13 cellular contexts compared by ENCODE assay signal in the genomic region with DNA sequence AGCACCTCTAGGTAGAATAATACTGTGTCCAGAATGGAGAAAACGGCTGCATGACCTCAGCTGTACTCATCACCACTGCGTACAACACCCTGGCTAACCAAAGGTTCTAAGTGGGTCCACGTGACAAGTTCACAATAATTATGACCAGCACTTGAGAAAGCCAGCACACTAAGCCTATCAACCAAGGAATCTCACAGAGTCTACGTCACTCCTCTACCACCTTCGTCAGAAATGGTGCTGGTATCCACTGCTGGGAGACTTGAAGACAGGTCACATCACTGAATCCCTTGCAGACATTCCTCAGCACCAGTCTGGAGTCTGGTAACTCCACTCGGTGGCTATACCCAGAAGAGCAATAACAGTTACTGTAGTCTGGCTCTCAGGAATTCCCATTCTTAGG. TPM values are rescaled to one million over a fixed set of nuclear protein-coding genes. Genes with fewer than 3 reads are reported as not detected.
A peak's percentile ranks its signal among the peaks of the same experiment; 100 is the strongest.
DNase-seq lines count a peak whose midpoint lies in the region; ATAC-seq, FAIRE-seq and TF ChIP-seq lines count a peak whose summit lies in the region.
"Had no signal": no experiment of that assay in that cellular context is flagged by ENCODE, and none has a peak within 500 bp of the region (broad histone marks: within the 10 kb centered on the region; RNA-seq: fewer than 3 reads in every experiment).

No MANE protein-coding gene starts in this region.

- ATAC-seq in HCT116: peak; percentile 38; the same call in 1 of the 2 replicates
- ATAC-seq in GM12878: peak; percentile 27; the same call in 2 of the 3 replicates
- no peak for ATAC-seq in effector memory CD8-positive, alpha-beta T cell (replicated peaks)

- peaks cover 4% of the 10 kb centered on the region for H3K36me3 Mint-ChIP-seq in effector memory CD8-positive, alpha-beta T cell (ENCODE audit: insufficient read depth)
- H3K36me3 Mint-ChIP-seq: CD4-positive, CD25-positive, alpha-beta regulatory T cell had no signal

- TF ChIP-seq POLR2A in HCT116 (IDR thresholded peaks at IDR 0.05; ENCODE audit: borderline replicate concordance, extremely low read depth, insufficient read depth, insufficient read length) (no peak), GM12878 (IDR thresholded peaks at IDR 0.05; ENCODE audit: low read depth, low read length) (no peak)

- H3K9me2 ChIP-seq in HCT116 (ENCODE audit: insufficient read depth): no peaks in the 10 kb centered on the region

- no peak; the same call in 1 of the 2 replicates for TF ChIP-seq RAD21 in HCT116 (IDR thresholded peaks at IDR 0.05; ENCODE audit: low read depth)
- TF ChIP-seq RAD21 in GM12878 (IDR thresholded peaks at IDR 0.05; ENCODE audit: insufficient read depth, low read depth, low read length): no peak

- H3K4me1 ChIP-seq in HCT116 (ENCODE audit: control insufficient read depth in 1 of 2, insufficient read depth in 2 of 2, low read length in 2 of 2) (peaks cover 4 to 13% of the 10 kb centered on the region in 2 experiments; a peak in 2 of 4 replicates), GM12878 (ENCODE audit: control insufficient read depth, insufficient read depth, low read length) (no peaks in the 10 kb centered on the region), smooth muscle cell (ENCODE audit: low read depth) (no peaks in the 10 kb centered on the region)
- H3K4me1 ChIP-seq: Caco-2, SJSA1 had no signal

- no peaks in the 10 kb centered on the region for H3K4me1 Mint-ChIP-seq in effector memory CD8-positive, alpha-beta T cell (ENCODE audit: low read depth in 2 of 2)
- H3K4me1 Mint-ChIP-seq: B cell had no signal

- FAIRE-seq in GM12878 (lab: Jason Lieb, UNC): no peak

- H3K9me3 ChIP-seq in HCT116 (ENCODE audit: control insufficient read depth in 1 of 2, insufficient read depth in 1 of 2, low read depth in 1 of 2, low read length in 2 of 2) (no peaks in the 10 kb centered on the region), GM12878 (replicated peaks; ENCODE audit: control insufficient read depth, insufficient read depth, low read length) (no peaks in the 10 kb centered on the region), smooth muscle cell (replicated peaks; ENCODE audit: low read depth) (peaks cover 7% of the 10 kb centered on the region)
- H3K9me3 ChIP-seq: Caco-2, SJSA1 had no signal

- H3K4me3 ChIP-seq in HCT116 (replicated peaks in 1 of 2; ENCODE audit: low read depth in 1 of 2, low read length in 2 of 2) (no peak overlapping the region), GM12878 (no peak overlapping the region), smooth muscle cell (no peak overlapping the region)
- H3K4me3 ChIP-seq: SJSA1 had no signal

- H3K4me2 ChIP-seq in HCT116 (ENCODE audit: low read length) (no peak overlapping the region), GM12878 (ENCODE audit: control insufficient read depth, insufficient read depth) (no peak overlapping the region), smooth muscle cell (no peak overlapping the region)
- H3K4me2 ChIP-seq: KMS-11 had no signal

- H3K79me2 ChIP-seq in HCT116 (ENCODE audit: insufficient read depth, low read length) (no peaks in the 10 kb centered on the region), GM12878 (ENCODE audit: control insufficient read depth, insufficient read depth, low read length) (no peaks in the 10 kb centered on the region), smooth muscle cell (ENCODE audit: low read depth) (peaks cover 30% of the 10 kb centered on the region)

- intact Hi-C loops in HCT116 (cut with micrococcal nuclease): no loop called here
- intact Hi-C loops in GM12878 (cut with micrococcal nuclease; ENCODE audit: unreplicated experiment): no loop called here

- 24% methylated on average over 6 of the region's 6 CpGs for WGBS in GM12878 (ENCODE audit: insufficient coverage, insufficient replicate concordance, low lambda C conversion rate, missing lambda C conversion rate)
- 85% methylated on average over 6 of the region's 6 CpGs for WGBS in smooth muscle cell (ENCODE audit: low lambda C conversion rate)

- H2AFZ ChIP-seq in HCT116 (ENCODE audit: low read depth, low read length, poor library complexity, severe bottlenecking) (no peak overlapping the region), GM12878 (ENCODE audit: control insufficient read depth, low read depth, low read length) (no peak overlapping the region), smooth muscle cell (ENCODE audit: low read depth) (no peak overlapping the region)

- H3K27me3 ChIP-seq in HCT116 (ENCODE audit: insufficient read depth, low read length) (no peaks in the 10 kb centered on the region), GM12878 (replicated peaks in 1 of 2; ENCODE audit: control insufficient read depth in 2 of 2, insufficient read depth in 2 of 2, low read length in 1 of 2) (no peaks in the 10 kb centered on the region), smooth muscle cell (ENCODE audit: low read depth) (no peaks in the 10 kb centered on the region)
- H3K27me3 ChIP-seq: SJSA1 had no signal

- CTCF ChIA-PET in HCT116 (lab: Charles Lee) (no interaction called here), GM12878 (lab: Yijun Ruan, JAX) (interaction anchor here (0.6 to 3.1 kb wide), 3 partner anchors 39 to 90 kb away, joined by 3 to 22 read pairs (median 9); no protein-coding TSS in a partner anchor)

- SMC1A ChIA-PET in GM12878 (lab: Charles Lee; ENCODE audit: uncharacterized antibody, unreplicated experiment): interaction anchor here (1.1 to 2.1 kb wide), 4 partner anchors 38 to 41 kb away, joined by 4 to 7 read pairs (median 4); a partner anchor contains a TSS

- H3K4me3 Mint-ChIP-seq in effector memory CD8-positive, alpha-beta T cell: no peak overlapping the region
- H3K4me3 Mint-ChIP-seq: B cell had no signal

- no peak for DNase-seq in HCT116 (ENCODE audit: low read depth, low spot score)
- DNase-seq in NCI-H2029 treated with DMSO at 0.1 percent for 48 hours (lab: John Stamatoyannopoulos, UW): peak; percentile 48
- no peak for DNase-seq in GM12878 (ENCODE audit: low read depth, low spot score)
- DNase-seq in smooth muscle cell (lab: John Stamatoyannopoulos, UW; ENCODE audit: unreplicated experiment): no peak
- no peak for DNase-seq in T-helper 1 cell
- DNase-seq in effector memory CD8-positive, alpha-beta T cell: no peak
- DNase-seq in GDM1 (lab: John Stamatoyannopoulos, UW): no peak
- DNase-seq: Caco-2; CD4-positive, CD25-positive, alpha-beta regulatory T cell; NCI-H1092 had no signal

- no peak overlapping the region for H3K9ac ChIP-seq in HCT116 (ENCODE audit: low read length)
- H3K9ac ChIP-seq in GM12878 (ENCODE audit: control insufficient read depth, insufficient read depth, low read length): no peak overlapping the region
- no peak overlapping the region for H3K9ac ChIP-seq in smooth muscle cell (ENCODE audit: low read depth)
- H3K9ac ChIP-seq: KMS-11 had no signal

- no peak for TF ChIP-seq CTCF in HCT116 (IDR thresholded peaks at IDR 0.05 in 2 of 3, conservative IDR thresholded peaks at IDR 0.05 in 1 of 3; ENCODE audit: borderline replicate concordance in 1 of 3, insufficient read depth in 1 of 3, low read depth in 2 of 3, low read length in 2 of 3)
- TF ChIP-seq CTCF in GM12878 (IDR thresholded peaks at IDR 0.05 in 2 of 3, conservative IDR thresholded peaks at IDR 0.05 in 1 of 3; ENCODE audit: control insufficient read depth in 2 of 3, extremely low read depth in 1 of 3, insufficient read depth in 1 of 3, low read depth in 3 of 3, low read length in 3 of 3): no peak
- TF ChIP-seq CTCF in smooth muscle cell (IDR thresholded peaks at IDR 0.05; ENCODE audit: borderline replicate concordance, insufficient read depth, poor library complexity, severe bottlenecking): no peak

- H3F3A ChIP-seq in smooth muscle cell (ENCODE audit: low read depth): no peaks in the 10 kb centered on the region

- no peaks in the 10 kb centered on the region for H4K20me1 ChIP-seq in HCT116 (ENCODE audit: insufficient read depth)
- H4K20me1 ChIP-seq in GM12878 (ENCODE audit: control insufficient read depth, insufficient read depth): no peaks in the 10 kb centered on the region
- peaks cover 33% of the 10 kb centered on the region for H4K20me1 ChIP-seq in smooth muscle cell (ENCODE audit: low read depth)

- POLR2A ChIA-PET in HCT116 (lab: Charles Lee) (no interaction called here), GM12878 (lab: Charles Lee) (no interaction called here)

- no peak overlapping the region for H3K27ac ChIP-seq in HCT116 (ENCODE audit: low read depth, low read length)
- H3K27ac ChIP-seq in GM12878 (ENCODE audit: control insufficient read depth, insufficient read depth): no peak overlapping the region
- peak overlapping the region; percentile 30 for H3K27ac ChIP-seq in smooth muscle cell (ENCODE audit: low read depth)
- H3K27ac ChIP-seq: KMS-11, SJSA1 had no signal

- RAD21 ChIA-PET in HCT116 (lab: Charles Lee; ENCODE audit: low non-redundant PET in 1 of 2, low total read pairs in 2 of 2, uncharacterized antibody in 2 of 2, unreplicated experiment in 2 of 2) (no interaction called here), GM12878 (lab: Charles Lee; ENCODE audit: unreplicated experiment) (interaction anchor here (0.8 kb wide), 1 partner anchor 39 kb away, joined by 3 read pairs; no protein-coding TSS in a partner anchor)

- H3K36me3 ChIP-seq in HCT116 (ENCODE audit: control insufficient read depth in 1 of 2, insufficient read depth in 2 of 2, low read length in 2 of 2) (no peaks in the 10 kb centered on the region), GM12878 (ENCODE audit: control insufficient read depth in 2 of 2, insufficient read depth in 2 of 2, low read length in 1 of 2) (no peaks in the 10 kb centered on the region), smooth muscle cell (ENCODE audit: low read depth) (no peaks in the 10 kb centered on the region)
- H3K36me3 ChIP-seq: SJSA1 had no signal

- in situ Hi-C loops in GM12878 (cut with MboI): no loop called here

- TF ChIP-seq EP300 in GM12878 (IDR thresholded peaks at IDR 0.05; ENCODE audit: borderline replicate concordance in 1 of 2, control insufficient read depth in 1 of 2, low read depth in 2 of 2, low read length in 2 of 2): no peak

- H3K27me3 Mint-ChIP-seq in effector memory CD8-positive, alpha-beta T cell: peaks cover 8 to 13% of the 10 kb centered on the region in 2 donors
- H3K27me3 Mint-ChIP-seq: B cell; CD4-positive, CD25-positive, alpha-beta regulatory T cell had no signal

- BruUV-seq in HCT116 (replicated peaks; lab: Mats Ljungman, UMichigan) (no TSS peak), GM12878 (replicated peaks; lab: Mats Ljungman, UMichigan) (no TSS peak)

- peaks cover 2 to 19% of the 10 kb centered on the region in 2 donors for H3K9me3 Mint-ChIP-seq in effector memory CD8-positive, alpha-beta T cell

- no peak overlapping the region for H3K27ac Mint-ChIP-seq in effector memory CD8-positive, alpha-beta T cell
- H3K27ac Mint-ChIP-seq: B cell; CD4-positive, CD25-positive, alpha-beta regulatory T cell had no signal

RNA-seq across cellular contexts. Expression of a gene that starts 40.8 kb away (rescaled TPM):
- total RNA-seq in HCT116 (2021; ENCODE audit: unreplicated experiment): 24.0 TPM
- polyA plus RNA-seq in HCT116 (2012): 17.1 and 20.8 TPM in 2 replicates
- total RNA-seq in GM12878 (2013; cell fraction: nucleolus; rRNA removed): 2.0 and 2.7 TPM in 2 replicates
- 0.51 and 1.1 TPM in 2 replicates for total RNA-seq in GM12878 (2014; rRNA removed)
- total RNA-seq in GM12878 (2014; rRNA removed; fragmentation: Illumina TruSeq; extraction: Trizol): 0.88 and 0.94 TPM in 2 replicates
- total RNA-seq in GM12878 (2021): 0.19 and 0.74 TPM in 2 replicates
- 0.49 TPM for polyA plus RNA-seq in GM12878 (2011; ENCODE audit: low read depth)
- polyA plus RNA-seq in GM12878 (2011; rRNA removed): 1.6 and 1.8 TPM in 2 replicates
- 0.42 and 0.49 TPM in 2 replicates for polyA plus RNA-seq in GM12878 (2011; cell fraction: cytosol; rRNA removed)
- 0.70 and 1.1 TPM in 2 replicates for polyA plus RNA-seq in GM12878 (2011; cell fraction: nucleus; rRNA removed)
- 1.00 and 1.3 TPM in 2 replicates for polyA plus RNA-seq in GM12878 (2012)
- 0.87 TPM in 1 of 2 replicates, not detected in the other for polyA plus RNA-seq in GM12878 (2014; fragmentation: Illumina TruSeq; extraction: Trizol)
- polyA plus RNA-seq in GM12878 (2014; fragmentation: Nextera tagmentation; extraction: Ambion mirVana): 1 to 10 TPM in 1 of 2 experiments, under 1 TPM in 1; 0.97 to 1.8 TPM
- polyA plus RNA-seq in GM12878 (2014; rRNA removed): 0.20 and 0.49 TPM in 2 replicates
- under 1 TPM; 0.82 to 0.87 TPM for polyA plus RNA-seq in GM12878 (2016; fragmentation: Nextera tagmentation; extraction: Ambion mirVana)
- polyA minus RNA-seq in GM12878 (2011; rRNA and poly(A)+ RNA removed): 0.62 TPM in 1 of 2 replicates, not detected in the other
- polyA minus RNA-seq in GM12878 (2011; cell fraction: cytosol; rRNA and poly(A)+ RNA removed): not detected in 2 replicates
- 1.2 and 2.2 TPM in 2 replicates for polyA minus RNA-seq in GM12878 (2011; cell fraction: nucleus; rRNA and poly(A)+ RNA removed)
- 82.6 and 89.1 TPM in 2 replicates for total RNA-seq in smooth muscle cell
- polyA plus RNA-seq in smooth muscle cell: 58.2 and 65.6 TPM in 2 replicates
- total RNA-seq: SJSA1 had no signal
